12 cellular contexts compared by ENCODE assay signal in the genomic region with DNA sequence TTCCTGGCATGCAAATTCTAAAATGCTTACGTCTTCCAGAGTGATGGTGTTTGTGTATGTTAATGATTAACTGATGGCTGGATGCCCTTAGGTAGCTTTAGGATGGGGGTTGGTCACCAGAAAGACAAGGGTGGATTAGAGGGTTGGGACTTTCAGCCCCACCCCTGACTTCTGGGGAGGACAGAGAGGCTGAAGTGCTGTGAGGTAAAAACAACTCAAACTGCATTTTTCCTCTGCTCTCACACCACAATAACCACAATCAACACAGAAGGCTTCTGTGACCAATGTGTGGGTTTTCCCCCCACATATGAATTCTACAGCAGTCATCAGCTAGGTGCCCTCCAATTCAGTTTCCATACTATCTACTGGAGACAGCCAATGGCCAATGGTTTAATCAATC. TPM values are rescaled to one million over a fixed set of nuclear protein-coding genes. Genes with fewer than 3 reads are reported as not detected.
DNase-seq lines count a peak whose midpoint lies in the region; ATAC-seq and FAIRE-seq lines count a peak whose summit lies in the region.
"Had no signal": no experiment of that assay in that cellular context is flagged by ENCODE, and none has a peak within 500 bp of the region (broad histone marks: within the 10 kb centered on the region; RNA-seq: fewer than 3 reads in every experiment).

No MANE protein-coding gene starts in this region.

- no peak for FAIRE-seq in frontal cortex (lab: Jason Lieb, UNC)

- DNase-seq in activated T-helper 1 cell treated with anti-CD3 and anti-CD28 coated beads, Interleukin-12 subunit alpha, Interleukin-12 subunit beta, Interleukin-2, Interleukin-4 antibody, amounts not matched to agents 30 ng/mL and 10 ng/mL and 1 ng/mL, durations not matched to agents 14 hours and 24 hours and 36 hours (ENCODE audit: low spot score) = peak; percentile 29
- DNase-seq in frontal cortex (ENCODE audit: low spot score in 2 of 2) = no peak
- no peak for DNase-seq in D341Med (ENCODE audit: low spot score)
- no peak for DNase-seq in NCI-H146 treated with DMSO at 0.1 percent for 48 hours (lab: John Stamatoyannopoulos, UW; ENCODE audit: unreplicated experiment)
- no peak for DNase-seq in left lobe of liver (ENCODE audit: low spot score)
- DNase-seq: caudate nucleus, DMS79 treated with DMSO at 0.1 percent for 48 hours, posterior cingulate gyrus had no signal

- intact Hi-C loops in activated T-helper 1 cell treated with anti-CD3 and anti-CD28 coated beads, Interleukin-12 subunit alpha, Interleukin-12 subunit beta, Interleukin-2, Interleukin-4 antibody, amounts not matched to agents 30 ng/mL and 10 ng/mL and 1 ng/mL, durations not matched to agents 14 hours and 24 hours and 36 hours (cut with micrococcal nuclease) = loop anchor here (5.0 kb wide), 1 partner anchor 112 kb away; no protein-coding TSS in a partner anchor

- H3K36me3 Mint-ChIP-seq in activated T-helper 1 cell treated with anti-CD3 and anti-CD28 coated beads, Interleukin-12 subunit alpha, Interleukin-12 subunit beta, Interleukin-2, Interleukin-4 antibody, amounts not matched to agents 30 ng/mL and 10 ng/mL and 1 ng/mL, durations not matched to agents 14 hours and 24 hours and 36 hours (ENCODE audit: low read depth) = no peaks in the 10 kb centered on the region

- peak; percentile 89 for ATAC-seq in GM18502 (IDR thresholded peaks at IDR 0.05; ENCODE audit: poor library complexity, unreplicated experiment)
- peak; percentile 82 for ATAC-seq in GM21390 (IDR thresholded peaks at IDR 0.05; ENCODE audit: unreplicated experiment)
- ATAC-seq in HG03135 (IDR thresholded peaks at IDR 0.05; ENCODE audit: unreplicated experiment) = peak; percentile 91
- ATAC-seq in left lobe of liver = no peak

- H3K4me3 Mint-ChIP-seq in activated T-helper 1 cell treated with anti-CD3 and anti-CD28 coated beads, Interleukin-12 subunit alpha, Interleukin-12 subunit beta, Interleukin-2, Interleukin-4 antibody, amounts not matched to agents 30 ng/mL and 10 ng/mL and 1 ng/mL, durations not matched to agents 14 hours and 24 hours and 36 hours = peak overlapping the region; percentile 17

- H3K9me3 Mint-ChIP-seq in activated T-helper 1 cell treated with anti-CD3 and anti-CD28 coated beads, Interleukin-12 subunit alpha, Interleukin-12 subunit beta, Interleukin-2, Interleukin-4 antibody, amounts not matched to agents 30 ng/mL and 10 ng/mL and 1 ng/mL, durations not matched to agents 14 hours and 24 hours and 36 hours = no peaks in the 10 kb centered on the region

- peaks cover 32% of the 10 kb centered on the region for H3K4me1 Mint-ChIP-seq in activated T-helper 1 cell treated with anti-CD3 and anti-CD28 coated beads, Interleukin-12 subunit alpha, Interleukin-12 subunit beta, Interleukin-2, Interleukin-4 antibody, amounts not matched to agents 30 ng/mL and 10 ng/mL and 1 ng/mL, durations not matched to agents 14 hours and 24 hours and 36 hours (ENCODE audit: low read depth)

- peaks cover 24% of the 10 kb centered on the region for H3K27me3 Mint-ChIP-seq in activated T-helper 1 cell treated with anti-CD3 and anti-CD28 coated beads, Interleukin-12 subunit alpha, Interleukin-12 subunit beta, Interleukin-2, Interleukin-4 antibody, amounts not matched to agents 30 ng/mL and 10 ng/mL and 1 ng/mL, durations not matched to agents 14 hours and 24 hours and 36 hours (ENCODE audit: insufficient read depth)

- H3K27ac Mint-ChIP-seq in activated T-helper 1 cell treated with anti-CD3 and anti-CD28 coated beads, Interleukin-12 subunit alpha, Interleukin-12 subunit beta, Interleukin-2, Interleukin-4 antibody, amounts not matched to agents 30 ng/mL and 10 ng/mL and 1 ng/mL, durations not matched to agents 14 hours and 24 hours and 36 hours = peak overlapping the region; percentile 59

RNA-seq across cellular contexts. Expression of a gene that starts 18.7 kb away (rescaled TPM):
- total RNA-seq in activated T-helper 1 cell treated with anti-CD3 and anti-CD28 coated beads, Interleukin-12 subunit alpha, Interleukin-12 subunit beta, Interleukin-2, Interleukin-4 antibody, amounts not matched to agents 30 ng/mL and 10 ng/mL and 1 ng/mL, durations not matched to agents 14 hours and 24 hours and 36 hours = 0.34 and 0.76 TPM in 2 replicates
- total RNA-seq in frontal cortex = 0.41 TPM
- 0.33 TPM for total RNA-seq in left lobe of liver
- total RNA-seq: HT-29 had no signal
